ENCODE assay signal across 22 cellular contexts in the genomic region with DNA sequence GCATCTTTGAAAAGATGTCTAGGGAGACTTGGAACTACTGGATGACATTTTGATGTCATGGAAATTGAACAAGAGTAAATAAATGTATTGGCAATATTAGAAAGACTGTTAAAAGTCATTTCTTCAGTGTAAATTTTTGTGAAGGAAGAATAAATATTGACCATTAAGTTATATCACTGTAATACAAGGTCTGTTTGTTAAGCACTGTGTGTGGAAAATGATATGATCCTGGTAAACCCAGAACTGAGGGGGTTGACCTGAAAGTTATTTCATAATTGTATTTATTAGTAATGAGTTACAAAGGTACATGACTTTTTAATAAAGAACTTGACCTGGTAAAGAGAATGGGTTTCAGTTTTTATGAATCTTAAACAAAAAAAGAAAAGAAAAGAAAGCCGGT.
DNase-seq lines count a peak whose midpoint lies in the region; ATAC-seq, FAIRE-seq and TF ChIP-seq lines count a peak whose summit lies in the region.
"Had no signal": no experiment of that assay in that cellular context is flagged by ENCODE, and none has a peak within 500 bp of the region (broad histone marks: within the 10 kb centered on the region; RNA-seq: fewer than 3 reads in every experiment).

No MANE protein-coding gene starts in this region.

- H3K9me3 ChIP-seq in pancreas: no peaks in the 10 kb centered on the region
- H3K9me3 ChIP-seq: BE2C, BLaER1 had no signal

- no peaks in the 10 kb centered on the region for H3K27me3 ChIP-seq in pancreas
- H3K27me3 ChIP-seq: BE2C, BLaER1 had no signal

- H3K4me1 ChIP-seq in pancreas: peaks cover 0 to 6% (median 0%) of the 10 kb centered on the region in 3 donors
- H3K4me1 ChIP-seq: BE2C, BLaER1 had no signal

- H3K27ac ChIP-seq in pancreas: no peak overlapping the region
- H3K27ac ChIP-seq: BLaER1 had no signal

- TF ChIP-seq CTCF in pancreas (IDR thresholded peaks at IDR 0.05): no peak

- H3K4me3 ChIP-seq in pancreas: no peak overlapping the region
- H3K4me3 ChIP-seq: BLaER1, GM12878 had no signal

- peak; percentile 42 to 78 (median 64) for ATAC-seq in pancreas
- ATAC-seq in activated CD4-positive, CD25-positive, alpha-beta regulatory T cell treated with anti-CD3 and anti-CD28 coated beads, Interleukin-2, amount 50 U/mL, for 24 hours: no peak

- intact Hi-C loops in pancreas (cut with DNase I): no loop called here

- FAIRE-seq in islet of Langerhans (lab: Jason Lieb, UNC) (peak; percentile 21), pancreas (lab: Jason Lieb, UNC) (no peak)
- FAIRE-seq: A204.1, GM12878, GM12892, GM18507 had no signal

- H3K36me3 ChIP-seq in pancreas: no peaks in the 10 kb centered on the region
- H3K36me3 ChIP-seq: BE2C, BLaER1 had no signal

- 48 to 58% methylated on average over 1 of the region's 1 CpG for WGBS in pancreas, 2 donors

- no peak for DNase-seq in pancreas
- no peak for DNase-seq in RPMI8226
- DNase-seq in ecto neural progenitor cell (ENCODE audit: low spot score): no peak
- DNase-seq: 8988T; ACHN; BE2C; C1 segment of cervical spinal cord; CD4-positive, alpha-beta memory T cell; COR-L47; DMS 273 treated with DMSO at 0.1 percent for 48 hours; DMS153; DMS79; DND-41; EL; GDM1 had no signal

Comparison
In these comparisons a context has a peak if more than half of its experiments do, and no peak if none do; other contexts are left out.
1. ATAC-seq: peak in pancreas (4 of 4); none in activated CD4-positive, CD25-positive, alpha-beta regulatory T cell treated with anti-CD3 and anti-CD28 coated beads, Interleukin-2, amount 50 U/mL, for 24 hours (0 of 2).